In the genomic region with DNA sequence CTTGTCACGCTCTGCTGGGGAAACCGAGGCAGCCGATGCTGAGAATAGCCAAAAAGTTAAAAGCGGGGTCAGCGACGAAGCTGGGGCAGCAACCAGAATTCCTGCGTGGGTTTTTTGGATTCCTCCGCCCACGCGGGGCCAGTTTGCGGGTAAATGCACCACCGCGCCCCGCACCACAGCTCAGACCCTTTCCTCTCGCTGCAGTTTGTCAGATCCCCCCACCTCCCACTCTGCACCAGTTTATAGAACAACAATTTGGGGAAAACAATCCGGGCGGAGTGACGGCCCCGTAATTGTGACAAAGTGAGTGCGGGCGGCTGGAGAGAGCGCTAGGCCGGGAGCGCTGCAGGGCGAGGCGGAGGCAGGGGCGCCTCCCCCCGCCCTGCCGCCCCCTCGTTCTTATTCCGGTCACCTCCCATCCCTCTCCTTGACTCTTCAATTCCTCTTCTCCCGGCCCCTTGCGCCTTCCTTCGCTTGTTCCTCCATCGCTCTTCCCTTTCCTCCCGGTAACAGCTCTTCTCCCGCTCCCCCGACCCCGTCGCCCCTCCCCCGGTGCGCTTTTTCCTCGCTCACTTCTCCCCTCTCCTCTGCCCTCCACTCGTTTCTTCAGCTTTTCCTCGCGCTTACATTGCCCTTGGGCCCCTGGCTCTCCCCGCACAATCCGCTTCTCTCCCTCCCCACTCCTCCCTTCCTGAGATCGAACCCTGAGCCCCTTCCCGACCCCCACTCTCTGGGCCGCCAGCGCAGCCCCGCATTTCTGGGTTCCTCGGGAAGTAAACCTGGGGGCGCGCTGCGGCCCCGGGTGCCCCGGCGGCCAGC, we compare ENCODE assay signal across 8 cellular contexts. TPM values are rescaled to one million over a fixed set of nuclear protein-coding genes. Genes with fewer than 3 reads are reported as not detected.
A peak's percentile ranks its signal among the peaks of the same experiment; 100 is the strongest.
DNase-seq lines count a peak whose midpoint lies in the region; ATAC-seq and TF ChIP-seq lines count a peak whose summit lies in the region.

No MANE protein-coding gene starts in this region.

- no peak for DNase-seq in activated naive CD4-positive, alpha-beta T cell treated with anti-CD3 and anti-CD28 coated beads for 36 hours
- no peak for DNase-seq in activated naive CD4-positive, alpha-beta T cell (lab: John Stamatoyannopoulos, UW)
- DNase-seq in right lobe of liver: peak in 1 of 3 donors; percentile 31
- DNase-seq in tibial artery: peak in 1 of 2 donors; percentile 53
- no peak for DNase-seq in A172 (ENCODE audit: low spot score)
- no peak for DNase-seq in NCI-H2029 treated with DMSO at 0.1 percent for 48 hours (lab: John Stamatoyannopoulos, UW)
- no peak for DNase-seq in HAP-1 (ENCODE audit: low spot score in 2 of 2)

- in situ Hi-C loops in HAP-1 (cut with MboI; ENCODE audit: low sequenced_read_pairs): no loop called here

- H3K9me3 ChIP-seq in right lobe of liver (no peaks in the 10 kb centered on the region), tibial artery (no peaks in the 10 kb centered on the region), HAP-1 (no peaks in the 10 kb centered on the region)

- H3K9me3 Mint-ChIP-seq in activated naive CD4-positive, alpha-beta T cell treated with anti-CD3 and anti-CD28 coated beads for 36 hours: no peaks in the 10 kb centered on the region
- H3K9me3 Mint-ChIP-seq in activated T-helper 17 cell treated with anti-CD3 and anti-CD28 coated beads, Interleukin-2, amount 50 U/mL, for 72 hours: no peaks in the 10 kb centered on the region

- H3K27ac Mint-ChIP-seq in activated naive CD4-positive, alpha-beta T cell treated with anti-CD3 and anti-CD28 coated beads for 36 hours: no peak overlapping the region
- no peak overlapping the region for H3K27ac Mint-ChIP-seq in activated T-helper 17 cell treated with anti-CD3 and anti-CD28 coated beads, Interleukin-2, amount 50 U/mL, for 72 hours

- H3K27me3 ChIP-seq in right lobe of liver: no peaks in the 10 kb centered on the region
- peaks cover 3 to 84% of the 10 kb centered on the region in 2 donors for H3K27me3 ChIP-seq in tibial artery
- no peaks in the 10 kb centered on the region for H3K27me3 ChIP-seq in HAP-1 (ENCODE audit: low read depth)

- H3K4me1 ChIP-seq in right lobe of liver (peaks cover 0 to 58% (median 19%) of the 10 kb centered on the region in 4 donors), tibial artery (peaks cover 7 to 55% (median 50%) of the 10 kb centered on the region in 4 donors), HAP-1 (peaks cover 20% of the 10 kb centered on the region)

- H3K36me3 ChIP-seq in right lobe of liver (peaks cover 0 to 1% (median under 1%) of the 10 kb centered on the region in 4 donors), tibial artery (no peaks in the 10 kb centered on the region), HAP-1 (replicated peaks) (no peaks in the 10 kb centered on the region)

- no peak for TF ChIP-seq POLR2A in right lobe of liver (IDR thresholded peaks at IDR 0.05)

- intact Hi-C loops in activated naive CD4-positive, alpha-beta T cell treated with anti-CD3 and anti-CD28 coated beads for 36 hours (cut with micrococcal nuclease): loop anchor here (2.0 to 10.0 kb wide), 2 partner anchors 21 to 371 kb away; partner anchors contain the start of genes SPATS2, WNT1 and WNT10B
- intact Hi-C loops in right lobe of liver (cut with DNase I) (no loop called here), tibial artery (cut with DNase I; ENCODE audit: low total_unique reads) (no loop called here)

- TF ChIP-seq CTCF in right lobe of liver (IDR thresholded peaks at IDR 0.05) (no peak), tibial artery (IDR thresholded peaks at IDR 0.05) (no peak)

- H3K4me3 Mint-ChIP-seq in activated naive CD4-positive, alpha-beta T cell treated with anti-CD3 and anti-CD28 coated beads for 36 hours: peak overlapping the region; percentile 58
- peak overlapping the region; percentile 74 for H3K4me3 Mint-ChIP-seq in activated T-helper 17 cell treated with anti-CD3 and anti-CD28 coated beads, Interleukin-2, amount 50 U/mL, for 72 hours

- peak overlapping the region; percentile 31 to 74 (median 66) for H3K4me3 ChIP-seq in right lobe of liver
- peak overlapping the region; percentile 37 to 51 for H3K4me3 ChIP-seq in tibial artery
- no peak overlapping the region for H3K4me3 ChIP-seq in HAP-1

- no peak for ATAC-seq in activated T-helper 17 cell treated with anti-CD3 and anti-CD28 coated beads, Interleukin-2, amount 50 U/mL, for 72 hours (replicated peaks)
- no peak for ATAC-seq in right lobe of liver

- 1% methylated on average over 57 of the region's 60 CpGs for WGBS in right lobe of liver (ENCODE audit: insufficient coverage, low coverage, low lambda C conversion rate, missing lambda C conversion rate)

- no peaks in the 10 kb centered on the region for H3K36me3 Mint-ChIP-seq in activated naive CD4-positive, alpha-beta T cell treated with anti-CD3 and anti-CD28 coated beads for 36 hours (ENCODE audit: low read depth)
- H3K36me3 Mint-ChIP-seq in activated T-helper 17 cell treated with anti-CD3 and anti-CD28 coated beads, Interleukin-2, amount 50 U/mL, for 72 hours (ENCODE audit: low read depth): no peaks in the 10 kb centered on the region

- CTCF ChIA-PET in activated naive CD4-positive, alpha-beta T cell treated with anti-CD3 and anti-CD28 coated beads for 36 hours (lab: Charles Lee): interaction anchor here (0.8 to 8.7 kb wide), 8 partner anchors 13 to 168 kb away, joined by 3 to 97 read pairs (median 12); partner anchors contain the start of genes PRPH and TUBA1C

- peaks cover 62% of the 10 kb centered on the region for H3K27me3 Mint-ChIP-seq in activated naive CD4-positive, alpha-beta T cell treated with anti-CD3 and anti-CD28 coated beads for 36 hours (ENCODE audit: low read depth)
- H3K27me3 Mint-ChIP-seq in activated T-helper 17 cell treated with anti-CD3 and anti-CD28 coated beads, Interleukin-2, amount 50 U/mL, for 72 hours: peaks cover 42% of the 10 kb centered on the region

- H3K4me1 Mint-ChIP-seq in activated naive CD4-positive, alpha-beta T cell treated with anti-CD3 and anti-CD28 coated beads for 36 hours (ENCODE audit: low read depth): peaks cover 42% of the 10 kb centered on the region
- H3K4me1 Mint-ChIP-seq in activated T-helper 17 cell treated with anti-CD3 and anti-CD28 coated beads, Interleukin-2, amount 50 U/mL, for 72 hours: peaks cover 14% of the 10 kb centered on the region

- H3K27ac ChIP-seq in right lobe of liver (peak overlapping the region in 1 of 3 donors; percentile 26), tibial artery (no peak overlapping the region)

RNA-seq across cellular contexts. Expression of gene DNAJC22, which starts 0.6 kb away (rescaled TPM):
- total RNA-seq in activated naive CD4-positive, alpha-beta T cell treated with anti-CD3 and anti-CD28 coated beads for 36 hours: not detected
- not detected for total RNA-seq in activated T-helper 17 cell treated with anti-CD3 and anti-CD28 coated beads, Interleukin-2, amount 50 U/mL, for 72 hours
- total RNA-seq in right lobe of liver: 10 to 100 TPM; 36.5 to 49.1 (median 43.7) TPM
- 12.6 and 13.1 TPM in 2 replicates for total RNA-seq in A172 (2014; rRNA removed; shearing (Covaris generic))

RNA-seq across cellular contexts. Expression of gene C1QL4, which starts 9.1 kb away (rescaled TPM):
- total RNA-seq in activated naive CD4-positive, alpha-beta T cell treated with anti-CD3 and anti-CD28 coated beads for 36 hours: not detected
- not detected for total RNA-seq in activated T-helper 17 cell treated with anti-CD3 and anti-CD28 coated beads, Interleukin-2, amount 50 U/mL, for 72 hours
- not detected for total RNA-seq in right lobe of liver
- 2.3 and 4.4 TPM in 2 replicates for total RNA-seq in A172 (2014; rRNA removed; shearing (Covaris generic))

RNA-seq across cellular contexts. Expression of gene SPATS2, which starts 21.2 kb away (rescaled TPM):
- total RNA-seq in activated naive CD4-positive, alpha-beta T cell treated with anti-CD3 and anti-CD28 coated beads for 36 hours: 1 to 10 TPM; 8.7 to 9.6 TPM
- 10 to 100 TPM; 15.3 to 16.9 TPM for total RNA-seq in activated T-helper 17 cell treated with anti-CD3 and anti-CD28 coated beads, Interleukin-2, amount 50 U/mL, for 72 hours
- total RNA-seq in right lobe of liver: 1 to 10 TPM; 3.2 to 6.1 (median 4.4) TPM
- total RNA-seq in A172 (2014; rRNA removed; shearing (Covaris generic)): 23.8 and 30.6 TPM in 2 replicates

RNA-seq across cellular contexts. Expression of gene TROAP, which starts 23.0 kb away (rescaled TPM):
- total RNA-seq in activated naive CD4-positive, alpha-beta T cell treated with anti-CD3 and anti-CD28 coated beads for 36 hours: 10 to 100 TPM; 67.4 to 68.8 TPM
- total RNA-seq in activated T-helper 17 cell treated with anti-CD3 and anti-CD28 coated beads, Interleukin-2, amount 50 U/mL, for 72 hours: 10 to 100 TPM; 53.9 to 56.5 TPM
- 1 to 10 TPM in 2 of 6 experiments, under 1 TPM in 4; 0.24 to 2.6 (median 0.93) TPM for total RNA-seq in right lobe of liver
- total RNA-seq in A172 (2014; rRNA removed; shearing (Covaris generic)): 38.2 and 45.4 TPM in 2 replicates

RNA-seq across cellular contexts. Expression of gene PRPH, which starts 51.1 kb away (rescaled TPM):
- total RNA-seq in activated naive CD4-positive, alpha-beta T cell treated with anti-CD3 and anti-CD28 coated beads for 36 hours: not detected
- total RNA-seq in activated T-helper 17 cell treated with anti-CD3 and anti-CD28 coated beads, Interleukin-2, amount 50 U/mL, for 72 hours: under 1 TPM in 1 of 2 donors, not detected in 1; 0.32 TPM
- total RNA-seq in right lobe of liver: not detected
- total RNA-seq in A172 (2014; rRNA removed; shearing (Covaris generic)): 4.6 and 6.9 TPM in 2 replicates

Comparison
In these comparisons a context has a peak if more than half of its experiments do, and no peak if none do; other contexts are left out.
1. RNA of gene DNAJC22, which starts 0.6 kb away (total RNA-seq): 36.5 to 49.1 TPM in right lobe of liver and 12.6 to 13.1 TPM in A172; not detected in activated T-helper 17 cell treated with anti-CD3 and anti-CD28 coated beads, Interleukin-2, amount 50 U/mL, for 72 hours and not detected in activated naive CD4-positive, alpha-beta T cell treated with anti-CD3 and anti-CD28 coated beads for 36 hours; every median in the first group is over 10 times any median in the second.